8 cellular contexts compared by ENCODE assay signal in genomic region chr20:62875419-62876355, GRCh38. TPM values are rescaled to one million over a fixed set of nuclear protein-coding genes. Genes with fewer than 3 reads are reported as not detected.
DNase-seq lines count a peak whose midpoint lies in the region; ATAC-seq and TF ChIP-seq lines count a peak whose summit lies in the region.

No MANE protein-coding gene starts in this region.

- DNase-seq in ELR (ENCODE audit: low read depth), result peak; percentile 86
- DNase-seq in NCI-H2029 (lab: John Stamatoyannopoulos, UW), result peak; percentile 88
- peak; percentile 87 for DNase-seq in WERI-Rb-1
- DNase-seq in foreskin melanocyte, result peak; percentile 90
- peak; percentile 98 for DNase-seq in osteoblast (ENCODE audit: insufficient read length, low spot score, missing footprints)
- DNase-seq in KG1 (lab: John Stamatoyannopoulos, UW), result no peak

- peaks cover 12% of the 10 kb centered on the region for H3K36me3 ChIP-seq in WERI-Rb-1
- peaks cover 3% of the 10 kb centered on the region for H3K36me3 ChIP-seq in osteoblast (ENCODE audit: insufficient read depth, low read length)

- H3K4me2 ChIP-seq in osteoblast (ENCODE audit: insufficient read depth, low read length), result peak overlapping the region; percentile 64

- H3K27ac ChIP-seq in WERI-Rb-1, result peak overlapping the region; percentile 64
- H3K27ac ChIP-seq in osteoblast (ENCODE audit: low read depth, low read length), result peak overlapping the region; percentile 48

- no peak overlapping the region; the same call in 1 of the 2 replicates for H3K4me3 ChIP-seq in WERI-Rb-1 (ENCODE audit: low read depth, low read length)
- H3K4me3 ChIP-seq in osteoblast (ENCODE audit: insufficient read depth, low read length), result peak overlapping the region; percentile 37

- no peaks in the 10 kb centered on the region for H3K4me1 ChIP-seq in osteoblast (ENCODE audit: insufficient read depth, low read length)

- H3K27me3 ChIP-seq in WERI-Rb-1 (ENCODE audit: insufficient read depth, low read depth, severe bottlenecking) (no peaks in the 10 kb centered on the region), osteoblast (ENCODE audit: insufficient read depth, low read length) (no peaks in the 10 kb centered on the region)

- H3K79me2 ChIP-seq in osteoblast (ENCODE audit: insufficient read depth, low read length), result no peaks in the 10 kb centered on the region

- TF ChIP-seq CTCF in WERI-Rb-1 (IDR thresholded peaks at IDR 0.05; ENCODE audit: low read depth, low read length) (peak; percentile 59), osteoblast (IDR thresholded peaks at IDR 0.05; ENCODE audit: extremely low read depth, low read depth, low read length) (peak; percentile 43)

- no peaks in the 10 kb centered on the region for H3K9me3 ChIP-seq in WERI-Rb-1 (ENCODE audit: severe bottlenecking)
- H3K9me3 ChIP-seq in osteoblast (ENCODE audit: low read depth, low read length), result no peaks in the 10 kb centered on the region

- no peaks in the 10 kb centered on the region for H4K20me1 ChIP-seq in osteoblast (ENCODE audit: insufficient read depth, low read length)

- peak overlapping the region; percentile 87 for H2AFZ ChIP-seq in osteoblast (ENCODE audit: low read length)

- ATAC-seq in GM21529 (IDR thresholded peaks at IDR 0.05; ENCODE audit: unreplicated experiment), result no peak
- ATAC-seq in GM21360 (IDR thresholded peaks at IDR 0.05; ENCODE audit: unreplicated experiment), result no peak

RNA-seq across cellular contexts. Expression of gene TCFL5, which starts 14.1 kb away (rescaled TPM):
- total RNA-seq in osteoblast, result 13.0 TPM in 2 replicates

RNA-seq across cellular contexts. Expression of gene DIDO1, which starts 50.6 kb away (rescaled TPM):
- 44.8 and 46.3 TPM in 2 replicates for total RNA-seq in osteoblast

RNA-seq across cellular contexts. Expression of gene COL9A3, which starts 58.8 kb away (rescaled TPM):
- not detected in 2 replicates for total RNA-seq in osteoblast
